Comparison of ENCODE assay signal across 36 cellular contexts in the genomic region with DNA sequence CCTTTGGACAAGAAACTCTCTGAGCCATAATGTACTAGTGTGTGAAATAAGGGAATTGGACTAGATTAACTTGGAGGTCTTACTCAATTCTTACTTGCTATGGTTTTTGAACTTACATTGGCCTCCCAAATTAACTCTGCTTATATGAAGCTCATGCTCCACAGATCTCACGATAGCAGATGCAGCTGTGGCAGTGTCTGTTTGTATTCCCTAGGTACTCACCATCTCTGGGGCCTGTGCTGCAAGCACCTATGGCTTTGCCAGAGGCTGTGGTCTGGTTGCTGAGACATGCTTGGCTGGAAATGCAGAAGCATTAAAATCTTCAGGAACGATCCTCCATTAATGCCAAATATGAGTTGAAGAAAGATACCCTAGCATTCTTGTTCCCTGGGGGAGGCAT.
"Had no signal": no experiment of that assay in that cellular context is flagged by ENCODE, and none has a peak within 500 bp of the region (broad histone marks: within the 10 kb centered on the region; RNA-seq: fewer than 3 reads in every experiment).

No MANE protein-coding gene starts in this region.

- DNase-seq: Karpas-422, Kasumi-1, MG63, MM.1S, MV-4-11, NCI-H1048, NCI-H1092, NCI-H1092 treated with DMSO at 0.1 percent for 48 hours, NCI-H1105, NCI-H1105 treated with DMSO at 0.1 percent for 48 hours, NCI-H1417, NCI-H1417 treated with DMSO at 0.1 percent for 48 hours, NCI-H1436, NCI-H1436 treated with DMSO at 0.1 percent for 48 hours, NCI-H146, NCI-H1694, NCI-H1694 treated with DMSO at 0.1 percent for 48 hours, NCI-H187, NCI-H187 treated with DMSO at 0.1 percent for 48 hours, NCI-H1930, NCI-H2029, NCI-H2029 treated with DMSO at 0.1 percent for 48 hours, NCI-H2081, NCI-H2081 treated with DMSO at 0.1 percent for 48 hours, NCI-H2107, NCI-H2171, NCI-H2171 treated with DMSO at 0.1 percent for 48 hours, NCI-H2227 treated with DMSO at 0.1 percent for 48 hours, NCI-H226, NCI-H345, NCI-H446, NCI-H446 treated with DMSO at 0.1 percent for 48 hours, NCI-H510A, NCI-H510A treated with DMSO at 0.1 percent for 48 hours, NCI-H524, NCI-H524 treated with DMSO at 0.1 percent for 48 hours had no signal

- H3K27me3 ChIP-seq: MG63 had no signal

- H3K4me3 ChIP-seq: MG63 had no signal

- H3K9me3 ChIP-seq: MG63 had no signal

- H3K36me3 ChIP-seq: MG63 had no signal
